15 cellular contexts compared by ENCODE assay signal in the genomic region with DNA sequence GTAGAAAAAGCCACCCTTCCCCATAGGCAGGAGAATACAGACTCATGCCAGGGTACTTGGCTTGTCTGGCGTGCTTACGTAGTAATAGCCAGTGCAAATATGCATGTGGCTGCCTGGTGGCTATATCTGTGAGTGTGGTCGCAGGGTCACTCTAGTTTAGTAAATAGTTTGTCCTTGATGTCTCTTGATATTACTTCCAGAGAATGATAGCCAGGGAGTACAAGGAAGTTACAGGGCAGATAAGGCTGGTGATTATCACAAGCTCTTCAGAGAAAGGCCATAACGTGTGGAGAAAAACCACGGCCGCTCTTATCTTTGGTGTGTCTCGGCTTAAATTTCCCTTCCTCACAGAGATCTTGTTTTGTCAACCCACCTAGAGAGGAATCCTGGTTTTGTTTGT.
"Had no signal": no experiment of that assay in that cellular context is flagged by ENCODE, and none has a peak within 500 bp of the region (broad histone marks: within the 10 kb centered on the region; RNA-seq: fewer than 3 reads in every experiment).

No MANE protein-coding gene starts in this region.

- DNase-seq: activated CD4-positive, alpha-beta memory T cell treated with anti-CD3 and anti-CD28 coated beads, Interleukin-2, amount 10 ng/mL, durations not matched to agents 7 days and 5 days; activated CD4-positive, alpha-beta T cell treated with anti-CD3 and anti-CD28 coated beads for 4 hours; activated effector memory CD4-positive, alpha-beta T cell treated with Interleukin-2 at 50 U/mL for 16 hours; activated T-cell treated with anti-CD3 and anti-CD28 coated beads, Interleukin-2, amount 50 U/mL, for 24 hours; central memory CD4-positive, alpha-beta T cell; colonic mucosa; esophagus squamous epithelium; stimulated activated CD4-positive, alpha-beta T cell treated with anti-CD3 and anti-CD28 coated beads, Interleukin-2, amount 100 ng/mL, for 48 hours; uterus; WERI-Rb-1 had no signal

- H3K27me3 ChIP-seq: colonic mucosa, esophagus squamous epithelium, hepatocyte, neural progenitor cell, uterus had no signal

- H3K4me3 ChIP-seq: colonic mucosa, esophagus squamous epithelium, hepatocyte, neural progenitor cell, uterus had no signal

- H3K9me3 Mint-ChIP-seq: activated naive CD4-positive, alpha-beta T cell treated with anti-CD3 and anti-CD28 coated beads, Interleukin-2, amount 50 U/mL, for 24 hours; activated T-cell treated with anti-CD3 and anti-CD28 coated beads, Interleukin-2, amount 50 U/mL, for 24 hours; neural progenitor cell; stimulated activated memory B cell treated with anti-CD40 and anti-IgM and Interleukin-4, amounts not matched to agents 10 μg/mL and 1 μg/mL and 100 μg/mL, for 72 hours had no signal

- H3K27ac Mint-ChIP-seq: activated CD4-positive, alpha-beta memory T cell treated with anti-CD3 and anti-CD28 coated beads, Interleukin-2, amount 10 ng/mL, durations not matched to agents 7 days and 5 days; activated naive CD4-positive, alpha-beta T cell treated with anti-CD3 and anti-CD28 coated beads, Interleukin-2, amount 50 U/mL, for 24 hours; activated T-cell treated with anti-CD3 and anti-CD28 coated beads, Interleukin-2, amount 50 U/mL, for 24 hours; neural progenitor cell; stimulated activated memory B cell treated with anti-CD40 and anti-IgM and Interleukin-4, amounts not matched to agents 10 μg/mL and 1 μg/mL and 100 μg/mL, for 72 hours had no signal

- H3K27me3 Mint-ChIP-seq: activated CD4-positive, alpha-beta memory T cell treated with anti-CD3 and anti-CD28 coated beads, Interleukin-2, amount 10 ng/mL, durations not matched to agents 7 days and 5 days; activated naive CD4-positive, alpha-beta T cell treated with anti-CD3 and anti-CD28 coated beads, Interleukin-2, amount 50 U/mL, for 24 hours; activated T-cell treated with anti-CD3 and anti-CD28 coated beads, Interleukin-2, amount 50 U/mL, for 24 hours; stimulated activated memory B cell treated with anti-CD40 and anti-IgM and Interleukin-4, amounts not matched to agents 10 μg/mL and 1 μg/mL and 100 μg/mL, for 72 hours had no signal

- H3K4me3 Mint-ChIP-seq: activated CD4-positive, alpha-beta memory T cell treated with anti-CD3 and anti-CD28 coated beads, Interleukin-2, amount 10 ng/mL, durations not matched to agents 7 days and 5 days; activated naive CD4-positive, alpha-beta T cell treated with anti-CD3 and anti-CD28 coated beads, Interleukin-2, amount 50 U/mL, for 24 hours; activated T-cell treated with anti-CD3 and anti-CD28 coated beads, Interleukin-2, amount 50 U/mL, for 24 hours; neural progenitor cell; stimulated activated memory B cell treated with anti-CD40 and anti-IgM and Interleukin-4, amounts not matched to agents 10 μg/mL and 1 μg/mL and 100 μg/mL, for 72 hours had no signal

- ATAC-seq: stimulated activated memory B cell treated with anti-CD40 and anti-IgM and Interleukin-4, amounts not matched to agents 10 μg/mL and 1 μg/mL and 100 μg/mL, for 72 hours had no signal

- H3K4me1 ChIP-seq: colonic mucosa, neural progenitor cell, parathyroid adenoma, uterus had no signal

- H3K9me3 ChIP-seq: colonic mucosa, esophagus squamous epithelium, uterus had no signal

- H3K27ac ChIP-seq: colonic mucosa, esophagus squamous epithelium, hepatocyte, neural progenitor cell, parathyroid adenoma, uterus, WERI-Rb-1 had no signal

- H3K4me1 Mint-ChIP-seq: activated CD4-positive, alpha-beta memory T cell treated with anti-CD3 and anti-CD28 coated beads, Interleukin-2, amount 10 ng/mL, durations not matched to agents 7 days and 5 days; neural progenitor cell had no signal

- H3K36me3 Mint-ChIP-seq: activated naive CD4-positive, alpha-beta T cell treated with anti-CD3 and anti-CD28 coated beads, Interleukin-2, amount 50 U/mL, for 24 hours; neural progenitor cell had no signal

- H3K36me3 ChIP-seq: colonic mucosa, esophagus squamous epithelium, neural progenitor cell, uterus, WERI-Rb-1 had no signal
